ENCODE assay signal across 8 cellular contexts in the genomic region with DNA sequence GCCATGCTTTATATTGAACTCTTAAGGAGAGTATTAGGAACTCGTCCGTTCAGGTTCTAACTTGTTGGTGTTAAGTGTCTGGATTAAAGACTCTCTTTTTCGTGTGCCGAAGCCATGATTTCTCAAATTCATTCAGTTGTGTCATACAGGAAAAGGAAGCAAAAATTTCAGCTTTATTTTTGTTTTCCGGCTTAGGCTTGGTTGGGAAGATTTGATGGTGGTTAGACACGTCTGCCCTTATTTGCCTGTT. TPM values are rescaled to one million over a fixed set of nuclear protein-coding genes. Genes with fewer than 3 reads are reported as not detected.
DNase-seq lines count a peak whose midpoint lies in the region; ATAC-seq and TF ChIP-seq lines count a peak whose summit lies in the region.

No MANE protein-coding gene starts in this region.

- 7% methylated on average over 6 of the region's 6 CpGs for WGBS in SK-N-SH (ENCODE audit: low lambda C conversion rate)
- 1 to 4% (median 2%) methylated on average over 6 of the region's 6 CpGs for WGBS in psoas muscle, 3 donors

- H2AFZ ChIP-seq in SK-N-SH (ENCODE audit: low read depth) = no peak overlapping the region; the same call in 1 of the 2 replicates

- peaks cover 25% of the 10 kb centered on the region for H3F3A ChIP-seq in SK-N-SH (replicated peaks; ENCODE audit: insufficient read depth)

- H3K79me2 ChIP-seq in SK-N-SH (ENCODE audit: insufficient read depth) = peaks cover 55% of the 10 kb centered on the region

- peaks cover 0 to 7% of the 10 kb centered on the region in 2 experiments for H3K36me3 ChIP-seq in SK-N-SH (replicated peaks in 1 of 2; ENCODE audit: control insufficient read depth in 1 of 2, insufficient read depth in 2 of 2, low read length in 1 of 2)
- no peaks in the 10 kb centered on the region for H3K36me3 ChIP-seq in SJCRH30
- H3K36me3 ChIP-seq in psoas muscle (ENCODE audit: insufficient read depth in 1 of 2, low read depth in 1 of 2) = peaks cover 0 to 15% of the 10 kb centered on the region in 2 donors

- H3K4me3 ChIP-seq in SK-N-SH (ENCODE audit: low read depth in 2 of 2, low read length in 1 of 2) = peak overlapping the region; percentile 54 to 68
- H3K4me3 ChIP-seq in SJCRH30 = peak overlapping the region; percentile 58
- H3K4me3 ChIP-seq in fibroblast of mammary gland (ENCODE audit: control insufficient read depth, low read depth, low read length) = peak overlapping the region; percentile 53
- H3K4me3 ChIP-seq in psoas muscle = peak overlapping the region; percentile 70

- ATAC-seq in SK-N-SH treated with all-trans-retinoic acid at 6 μM for 48 hours (no peak), psoas muscle (no peak), HG03439 (IDR thresholded peaks at IDR 0.05; ENCODE audit: unreplicated experiment) (no peak), GM19452 (IDR thresholded peaks at IDR 0.05; ENCODE audit: unreplicated experiment) (no peak)

- H3K4me1 ChIP-seq in SK-N-SH (ENCODE audit: control insufficient read depth in 1 of 2, insufficient read depth in 2 of 2, low read depth in 1 of 2, low read length in 1 of 2) (peaks cover 7 to 15% of the 10 kb centered on the region in 2 experiments; a peak in 3 of 4 replicates), SJCRH30 (peaks cover 7% of the 10 kb centered on the region), psoas muscle (peaks cover 29% of the 10 kb centered on the region)

- H3K27ac ChIP-seq in SK-N-SH (ENCODE audit: low read depth in 2 of 2, low read length in 1 of 2) (peak overlapping the region in 1 of 2 experiments; percentile 28; a peak in 2 of 4 replicates), SJCRH30 (peak overlapping the region; percentile 55; the same call in 1 of the 2 replicates), psoas muscle (peak overlapping the region; percentile 79)

- H3K27me3 ChIP-seq in SK-N-SH (ENCODE audit: insufficient read depth) = no peaks in the 10 kb centered on the region
- no peaks in the 10 kb centered on the region for H3K27me3 ChIP-seq in SJCRH30
- no peaks in the 10 kb centered on the region for H3K27me3 ChIP-seq in psoas muscle (ENCODE audit: insufficient read depth in 3 of 3, low read length in 2 of 3)

- peaks cover 60% of the 10 kb centered on the region for H4K20me1 ChIP-seq in SK-N-SH (ENCODE audit: insufficient read depth)

- CTCF ChIA-PET in SK-N-SH (lab: Yijun Ruan, JAX) = interaction anchor here (0.6 to 2.2 kb wide), 7 partner anchors 11 to 358 kb away, joined by 3 to 7 read pairs (median 3); a partner anchor contains a TSS

- intact Hi-C loops in psoas muscle (cut with DNase I) = loop anchor here in 1 of 2 donors (1.0 to 5.0 kb wide), 2 partner anchors 33 to 71 kb away; a partner anchor contains a TSS

- TF ChIP-seq RAD21 in SK-N-SH (IDR thresholded peaks at IDR 0.05; ENCODE audit: low read length) = no peak

- DNase-seq in SK-N-SH (no peak), SJCRH30 (peak in 1 of 2 experiments; percentile 40), fibroblast of mammary gland (ENCODE audit: low read depth) (peak; percentile 31), psoas muscle (no peak), UCSD-AML1 (lab: John Stamatoyannopoulos, UW; ENCODE audit: unreplicated experiment) (no peak)

- no peak for TF ChIP-seq EP300 in SK-N-SH (IDR thresholded peaks at IDR 0.05; ENCODE audit: borderline replicate concordance in 1 of 2, low read depth in 1 of 2, low read length in 1 of 2)

- no peaks in the 10 kb centered on the region for H3K9me2 ChIP-seq in SK-N-SH

- TF ChIP-seq CTCF in SK-N-SH (IDR thresholded peaks at IDR 0.05) (no peak), fibroblast of mammary gland (conservative IDR thresholded peaks at IDR 0.05; ENCODE audit: control insufficient read depth, insufficient read depth, low read depth, low read length) (no peak), psoas muscle (IDR thresholded peaks at IDR 0.05) (no peak)

- no peaks in the 10 kb centered on the region for H3K9me3 ChIP-seq in SK-N-SH
- no peaks in the 10 kb centered on the region for H3K9me3 ChIP-seq in SJCRH30 (replicated peaks)
- H3K9me3 ChIP-seq in psoas muscle = no peaks in the 10 kb centered on the region

- H3K4me2 ChIP-seq in SK-N-SH = peak overlapping the region; percentile 83

- POLR2A ChIA-PET in SK-N-SH (lab: Yijun Ruan, JAX) = no interaction called here

- peak overlapping the region; percentile 69 for H3K9ac ChIP-seq in SK-N-SH

TF ChIP-seq in SK-N-SH, 30 proteins besides CTCF, POLR2A, EP300 and RAD21 (continues in another document):
- TF ChIP-seq GABPA (IDR thresholded peaks at IDR 0.05; ENCODE audit: low read depth) (no peak), MXI1 (IDR thresholded peaks at IDR 0.05; ENCODE audit: low read depth, low read length) (no peak), CHD2 (IDR thresholded peaks at IDR 0.05; ENCODE audit: low read length, partially characterized antibody) (no peak)
- TF ChIP-seq, protein P1, sequence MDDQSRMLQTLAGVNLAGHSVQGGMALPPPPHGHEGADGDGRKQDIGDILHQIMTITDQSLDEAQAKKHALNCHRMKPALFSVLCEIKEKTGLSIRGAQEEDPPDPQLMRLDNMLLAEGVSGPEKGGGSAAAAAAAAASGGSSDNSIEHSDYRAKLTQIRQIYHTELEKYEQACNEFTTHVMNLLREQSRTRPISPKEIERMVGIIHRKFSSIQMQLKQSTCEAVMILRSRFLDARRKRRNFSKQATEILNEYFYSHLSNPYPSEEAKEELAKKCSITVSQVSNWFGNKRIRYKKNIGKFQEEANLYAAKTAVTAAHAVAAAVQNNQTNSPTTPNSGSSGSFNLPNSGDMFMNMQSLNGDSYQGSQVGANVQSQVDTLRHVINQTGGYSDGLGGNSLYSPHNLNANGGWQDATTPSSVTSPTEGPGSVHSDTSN (IDR thresholded peaks at IDR 0.05) = no peak

TF ChIP-seq in SK-N-SH treated with all-trans-retinoic acid at 6 μM for 48 hours, 23 proteins besides CTCF, POLR2A, EP300 and RAD21:
- TF ChIP-seq ZC3H10 (CRISPR knock-in tag; IDR thresholded peaks at IDR 0.05) (no peak), ISL1 (CRISPR knock-in tag; IDR thresholded peaks at IDR 0.05) (no peak), ZNF8 (CRISPR knock-in tag; IDR thresholded peaks at IDR 0.05) (no peak), SNAI2 (CRISPR knock-in tag; IDR thresholded peaks at IDR 0.05) (no peak), ZFP3 (CRISPR knock-in tag; IDR thresholded peaks at IDR 0.05) (no peak), TOX (CRISPR knock-in tag; IDR thresholded peaks at IDR 0.05; ENCODE audit: borderline replicate concordance) (no peak), CSDC2 (CRISPR knock-in tag; IDR thresholded peaks at IDR 0.05) (no peak), GLIS3 (CRISPR knock-in tag; IDR thresholded peaks at IDR 0.05) (no peak)
- TF ChIP-seq, protein P2, sequence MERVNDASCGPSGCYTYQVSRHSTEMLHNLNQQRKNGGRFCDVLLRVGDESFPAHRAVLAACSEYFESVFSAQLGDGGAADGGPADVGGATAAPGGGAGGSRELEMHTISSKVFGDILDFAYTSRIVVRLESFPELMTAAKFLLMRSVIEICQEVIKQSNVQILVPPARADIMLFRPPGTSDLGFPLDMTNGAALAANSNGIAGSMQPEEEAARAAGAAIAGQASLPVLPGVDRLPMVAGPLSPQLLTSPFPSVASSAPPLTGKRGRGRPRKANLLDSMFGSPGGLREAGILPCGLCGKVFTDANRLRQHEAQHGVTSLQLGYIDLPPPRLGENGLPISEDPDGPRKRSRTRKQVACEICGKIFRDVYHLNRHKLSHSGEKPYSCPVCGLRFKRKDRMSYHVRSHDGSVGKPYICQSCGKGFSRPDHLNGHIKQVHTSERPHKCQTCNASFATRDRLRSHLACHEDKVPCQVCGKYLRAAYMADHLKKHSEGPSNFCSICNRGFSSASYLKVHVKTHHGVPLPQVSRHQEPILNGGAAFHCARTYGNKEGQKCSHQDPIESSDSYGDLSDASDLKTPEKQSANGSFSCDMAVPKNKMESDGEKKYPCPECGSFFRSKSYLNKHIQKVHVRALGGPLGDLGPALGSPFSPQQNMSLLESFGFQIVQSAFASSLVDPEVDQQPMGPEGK (CRISPR knock-in tag; IDR thresholded peaks at IDR 0.05; ENCODE audit: borderline replicate concordance) = no peak
- TF ChIP-seq, protein P3, sequence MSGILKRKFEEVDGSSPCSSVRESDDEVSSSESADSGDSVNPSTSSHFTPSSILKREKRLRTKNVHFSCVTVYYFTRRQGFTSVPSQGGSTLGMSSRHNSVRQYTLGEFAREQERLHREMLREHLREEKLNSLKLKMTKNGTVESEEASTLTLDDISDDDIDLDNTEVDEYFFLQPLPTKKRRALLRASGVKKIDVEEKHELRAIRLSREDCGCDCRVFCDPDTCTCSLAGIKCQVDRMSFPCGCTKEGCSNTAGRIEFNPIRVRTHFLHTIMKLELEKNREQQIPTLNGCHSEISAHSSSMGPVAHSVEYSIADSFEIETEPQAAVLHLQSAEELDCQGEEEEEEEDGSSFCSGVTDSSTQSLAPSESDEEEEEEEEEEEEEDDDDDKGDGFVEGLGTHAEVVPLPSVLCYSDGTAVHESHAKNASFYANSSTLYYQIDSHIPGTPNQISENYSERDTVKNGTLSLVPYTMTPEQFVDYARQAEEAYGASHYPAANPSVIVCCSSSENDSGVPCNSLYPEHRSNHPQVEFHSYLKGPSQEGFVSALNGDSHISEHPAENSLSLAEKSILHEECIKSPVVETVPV (CRISPR knock-in tag; IDR thresholded peaks at IDR 0.05) = no peak

RNA-seq across cellular contexts. Expression of a gene that starts 0.9 kb away (rescaled TPM):
- polyA plus RNA-seq in SK-N-SH (2012; rRNA removed) (24.2 and 26.2 TPM in 2 replicates), psoas muscle (10 to 100 TPM; 13.1 to 33.6 (median 19.7) TPM)
- 13.7 and 19.3 TPM in 2 replicates for polyA plus RNA-seq in SK-N-SH (2012; cell fraction: cytosol; rRNA removed)
- polyA plus RNA-seq in SK-N-SH (2012; cell fraction: nucleus; rRNA removed) = 25.6 and 26.2 TPM in 2 replicates
- total RNA-seq in SJCRH30 (2014; rRNA removed; shearing (Covaris generic)) = 79.6 and 81.1 TPM in 2 replicates
- 10 to 100 TPM; 20.4 to 27.3 (median 23.3) TPM for total RNA-seq in psoas muscle

RNA-seq across cellular contexts. Expression of a gene that starts 30.7 kb away (rescaled TPM):
- 137 and 161 TPM in 2 replicates for polyA plus RNA-seq in SK-N-SH (2012; rRNA removed)
- polyA plus RNA-seq in SK-N-SH (2012; cell fraction: cytosol; rRNA removed) = 108 and 143 TPM in 2 replicates
- polyA plus RNA-seq in SK-N-SH (2012; cell fraction: nucleus; rRNA removed) = 139 and 148 TPM in 2 replicates
- total RNA-seq in SJCRH30 (2014; rRNA removed; shearing (Covaris generic)) = 96.4 and 105 TPM in 2 replicates
- 10 to 100 TPM; 40.7 to 56.0 (median 55.1) TPM for total RNA-seq in psoas muscle
- 100 to 1,000 TPM in 1 of 3 donors, 10 to 100 TPM in 2; 46.7 to 152 (median 89.7) TPM for polyA plus RNA-seq in psoas muscle

RNA-seq across cellular contexts. Expression of a gene that starts 34.5 kb away (rescaled TPM):
- polyA plus RNA-seq in SK-N-SH (2012; rRNA removed) = not detected in 2 replicates
- polyA plus RNA-seq in SK-N-SH (2012; cell fraction: cytosol; rRNA removed) = not detected in 2 replicates
- polyA plus RNA-seq in SK-N-SH (2012; cell fraction: nucleus; rRNA removed) = not detected in 2 replicates
- total RNA-seq in SJCRH30 (2014; rRNA removed; shearing (Covaris generic)) = not detected in 2 replicates
- not detected for total RNA-seq in psoas muscle
- polyA plus RNA-seq in psoas muscle = 1 to 10 TPM in 1 of 3 donors, under 1 TPM in 2; 0.04 to 3.2 (median 0.34) TPM
